Comparison of ENCODE assay signal across 1 cellular context in genomic region chr1:180208264-180208663, GRCh38.
TF ChIP-seq lines count a peak whose summit lies in the region.

No MANE protein-coding gene starts in this region.

TF ChIP-seq in HepG2, 621 proteins besides CTCF, POLR2A, EP300 and RAD21:
- TF ChIP-seq NCOA5 (CRISPR knock-in tag; IDR thresholded peaks at IDR 0.05), result no peak
- TF ChIP-seq CSRNP2 (CRISPR knock-in tag; conservative IDR thresholded peaks at IDR 0.05; ENCODE audit: low read depth), result no peak
- TF ChIP-seq ZNF256 (CRISPR knock-in tag; conservative IDR thresholded peaks at IDR 0.05), result no peak
- no peak for TF ChIP-seq ZNF34 (CRISPR knock-in tag; IDR thresholded peaks at IDR 0.05; ENCODE audit: borderline replicate concordance)
- TF ChIP-seq CCAR2 (optimal IDR thresholded peaks at IDR 0.05; ENCODE audit: low read depth, low read length), result no peak
- no peak for TF ChIP-seq ZNF777 (CRISPR knock-in tag; IDR thresholded peaks at IDR 0.05)
- TF ChIP-seq AGO1 (IDR thresholded peaks at IDR 0.05; ENCODE audit: low read depth, low read length, poor library complexity, severe bottlenecking), result no peak
- no peak for TF ChIP-seq ZNF761 (CRISPR knock-in tag; conservative IDR thresholded peaks at IDR 0.05)
